Comparison of ENCODE assay signal across 25 cellular contexts in genomic region chr6:27414996-27415395, GRCh38.
"Had no signal": no experiment of that assay in that cellular context is flagged by ENCODE, and none has a peak within 500 bp of the region (broad histone marks: within the 10 kb centered on the region; RNA-seq: fewer than 3 reads in every experiment).

No MANE protein-coding gene starts in this region.

- H3K36me3 Mint-ChIP-seq: mesothelial cell of epicardium, type B pancreatic cell had no signal

- H3K27ac Mint-ChIP-seq: activated B cell treated with CpG ODN at 0.5 μM for 24 hours; activated CD8-positive, alpha-beta T cell treated with anti-CD3 and anti-CD28 coated beads for 36 hours; activated naive CD8-positive, alpha-beta T cell; activated T-helper 2 cell treated with anti-CD3 and anti-CD28 coated beads, Interferon-gamma antibody, Interleukin-2, Interleukin-4, amounts not matched to agents 10 μg/mL and 5 μg/mL and 100 μg/mL, durations not matched to agents 14 hours and 24 hours and 36 hours; mesothelial cell of epicardium; naive B cell; nephron progenitor cell; T-helper 2 cell treated with Interferon-gamma antibody and Interleukin-4, amounts not matched to agents 5 μg/mL and 100 μg/mL, for 36 hours; type B pancreatic cell had no signal

- H3K4me3 Mint-ChIP-seq: activated B cell treated with CpG ODN at 0.5 μM for 24 hours; activated CD8-positive, alpha-beta T cell treated with anti-CD3 and anti-CD28 coated beads for 36 hours; activated naive CD8-positive, alpha-beta T cell; activated T-cell treated with anti-CD3 and anti-CD28 coated beads, Interleukin-2, amount 50 U/mL, for 4 hours; mesothelial cell of epicardium; naive B cell; nephron progenitor cell; T-helper 2 cell treated with Interferon-gamma antibody and Interleukin-4, amounts not matched to agents 5 μg/mL and 100 μg/mL, for 36 hours; type B pancreatic cell had no signal

- H3K4me3 ChIP-seq: cardiac muscle cell, esophagus muscularis mucosa, ovary, right lobe of liver, skin epidermis, uterus had no signal

- H3K9me3 ChIP-seq: esophagus muscularis mucosa, ovary, uterus had no signal

- H3K27me3 ChIP-seq: cardiac muscle cell, esophagus muscularis mucosa, ovary, right lobe of liver, uterus had no signal

- H3K9me3 Mint-ChIP-seq: activated B cell treated with CpG ODN at 0.5 μM for 24 hours; activated CD8-positive, alpha-beta T cell treated with anti-CD3 and anti-CD28 coated beads for 36 hours; activated T-cell treated with anti-CD3 and anti-CD28 coated beads, Interleukin-2, amount 50 U/mL, for 4 hours had no signal

- H3K4me1 Mint-ChIP-seq: activated B cell treated with CpG ODN at 0.5 μM for 24 hours, mesothelial cell of epicardium, naive B cell, nephron progenitor cell had no signal

- H3K27ac ChIP-seq: cardiac muscle cell, esophagus muscularis mucosa, ovary, right lobe of liver, skin epidermis, uterus had no signal

- ATAC-seq: activated CD8-positive, alpha-beta T cell treated with anti-CD3 and anti-CD28 coated beads for 36 hours; activated T-cell treated with anti-CD3 and anti-CD28 coated beads, Interleukin-2, amount 50 U/mL, for 4 hours; left cardiac atrium; right lobe of liver; stimulated activated naive CD8-positive, alpha-beta T cell treated with anti-CD3 and anti-CD28 coated beads, Interleukin-15, Interleukin-2, amounts not matched to agents 100 U/mL and 50 U/mL, for 24 hours had no signal

- H3K27me3 Mint-ChIP-seq: progenitor cell of endocrine pancreas had no signal

- H3K36me3 ChIP-seq: cardiac muscle cell, esophagus muscularis mucosa, ovary, right lobe of liver, uterus had no signal

- H3K4me1 ChIP-seq: esophagus muscularis mucosa, uterus had no signal

- DNase-seq: activated B cell treated with CpG ODN at 0.5 μM for 24 hours; activated CD4-positive, alpha-beta T cell treated with anti-CD3 and anti-CD28 coated beads, Interleukin-2, amount 50 U/mL, for 1 hour; activated CD8-positive, alpha-beta T cell treated with anti-CD3 and anti-CD28 coated beads for 36 hours; activated T-cell treated with anti-CD3 and anti-CD28 coated beads, Interleukin-2, amount 50 U/mL, for 4 hours; cortex of kidney; foreskin melanocyte; left cardiac atrium; naive B cell; nephron progenitor cell; ovary; right lobe of liver; stimulated activated CD4-positive, alpha-beta T cell treated with anti-CD3 and anti-CD28 coated beads, Interleukin-12 subunit alpha, Interleukin-12 subunit beta, amount 100 ng/mL, for 4 hours; stimulated activated CD4-positive, alpha-beta T cell treated with anti-CD3 and anti-CD28 coated beads, Interleukin-4, amount 100 ng/mL, for 1 hour; stimulated activated naive CD8-positive, alpha-beta T cell treated with anti-CD3 and anti-CD28 coated beads, Interleukin-15, Interleukin-2, amounts not matched to agents 100 U/mL and 50 U/mL, for 24 hours; T-helper 1 cell; uterus had no signal
